Comparison of ENCODE assay signal across 8 cellular contexts in the genomic region with DNA sequence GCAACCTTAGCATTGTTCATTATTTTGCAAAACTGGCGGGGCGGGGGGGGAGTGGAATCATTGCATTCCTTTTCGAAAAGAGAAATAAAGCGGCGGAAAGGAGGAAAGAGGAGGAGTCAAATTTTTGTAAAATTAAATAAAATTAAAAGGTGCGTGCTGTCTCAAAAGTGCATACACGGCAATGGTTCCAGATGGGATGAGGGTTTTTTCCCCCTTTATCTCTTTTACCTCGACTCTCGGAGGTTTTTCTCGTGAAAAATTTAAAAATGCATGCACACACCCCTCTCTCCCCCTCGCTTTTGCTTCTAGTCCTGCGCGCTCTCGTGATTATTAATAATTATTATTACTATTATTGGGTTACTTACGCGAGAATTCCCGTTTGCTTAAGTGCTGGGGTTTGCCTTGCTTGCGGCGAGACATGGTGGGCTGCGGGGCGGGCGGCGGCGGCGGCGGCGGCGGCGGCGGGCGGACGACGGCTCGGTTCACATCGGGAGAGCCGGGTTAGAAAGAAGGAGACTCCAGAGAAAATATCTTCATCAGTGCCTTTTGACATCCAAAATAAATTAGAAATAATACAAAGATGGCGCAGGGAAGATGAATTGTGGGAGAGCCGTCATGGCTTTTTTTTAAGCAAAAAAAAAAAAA. TPM values are rescaled to one million over a fixed set of nuclear protein-coding genes. Genes with fewer than 3 reads are reported as not detected.
A peak's percentile ranks its signal among the peaks of the same experiment; 100 is the strongest.
DNase-seq lines count a peak whose midpoint lies in the region; ATAC-seq and TF ChIP-seq lines count a peak whose summit lies in the region.

No MANE protein-coding gene starts in this region.

- WGBS in gastroesophageal sphincter (ENCODE audit: low coverage in 1 of 2), 2 donors: 0 to 1% methylated on average over 10 to 15 of the region's 38 CpGs

- DNase-seq in DMS79 treated with DMSO at 0.1 percent for 48 hours (lab: John Stamatoyannopoulos, UW): peak; percentile 44
- DNase-seq in DMS79 (lab: John Stamatoyannopoulos, UW): no peak
- no peak for DNase-seq in cortex of kidney (lab: John Stamatoyannopoulos, UW)
- no peak for DNase-seq in NCI-H1417 treated with DMSO at 0.1 percent for 48 hours (lab: John Stamatoyannopoulos, UW)

- H3K9ac ChIP-seq in skeletal muscle satellite cell (ENCODE audit: low read depth, low read length): peak overlapping the region; percentile 31

- H3K36me3 ChIP-seq in gastroesophageal sphincter (no peaks in the 10 kb centered on the region), skeletal muscle satellite cell (ENCODE audit: insufficient read depth, low read length) (no peaks in the 10 kb centered on the region)

- peak overlapping the region; percentile 100 for H3K4me2 ChIP-seq in skeletal muscle satellite cell (ENCODE audit: low read length)

- H3K27me3 ChIP-seq in gastroesophageal sphincter (peaks cover 97% of the 10 kb centered on the region), skeletal muscle satellite cell (ENCODE audit: control insufficient read depth, insufficient read depth, low read length) (peaks cover 62% of the 10 kb centered on the region)

- no peak for TF ChIP-seq EP300 in gastroesophageal sphincter (IDR thresholded peaks at IDR 0.05)

- TF ChIP-seq CTCF in VCaP (conservative IDR thresholded peaks at IDR 0.05): no peak
- TF ChIP-seq CTCF in gastroesophageal sphincter (IDR thresholded peaks at IDR 0.05): no peak

- peaks cover 0 to 86% (median 38%) of the 10 kb centered on the region in 3 donors for H3K4me1 ChIP-seq in gastroesophageal sphincter
- peaks cover 18% of the 10 kb centered on the region for H3K4me1 ChIP-seq in skeletal muscle satellite cell (ENCODE audit: control insufficient read depth, insufficient read depth, low read length)

- no peak for TF ChIP-seq POLR2A in gastroesophageal sphincter (IDR thresholded peaks at IDR 0.05)

- H3K4me3 ChIP-seq in gastroesophageal sphincter (peak overlapping the region; percentile 43 to 70), skeletal muscle satellite cell (ENCODE audit: low read length) (peak overlapping the region; percentile 86)

- H3K27ac ChIP-seq in VCaP: peak overlapping the region; percentile 96; the same call in 1 of the 2 replicates
- peak overlapping the region in 3 of 4 donors; percentile 69 to 82 (median 81) for H3K27ac ChIP-seq in gastroesophageal sphincter

- ATAC-seq in gastroesophageal sphincter: no peak
- no peak for ATAC-seq in HG02759 (IDR thresholded peaks at IDR 0.05; ENCODE audit: unreplicated experiment)

- H3K9me3 ChIP-seq in gastroesophageal sphincter (no peaks in the 10 kb centered on the region), skeletal muscle satellite cell (replicated peaks; ENCODE audit: low read length) (no peaks in the 10 kb centered on the region)

RNA-seq across cellular contexts. Expression of gene BCL11A, which starts 0.5 kb away (rescaled TPM):
- total RNA-seq in gastroesophageal sphincter: 10 to 100 TPM in 1 of 4 donors, 1 to 10 TPM in 3; 3.6 to 10.6 (median 8.1) TPM
- total RNA-seq in skeletal muscle satellite cell (2012; rRNA removed): 0.25 and 0.44 TPM in 2 replicates
